ENCODE assay signal across 27 cellular contexts in genomic region chr15:41891226-41891625, GRCh38. TPM values are rescaled to one million over a fixed set of nuclear protein-coding genes. Genes with fewer than 3 reads are reported as not detected.
DNase-seq lines count a peak whose midpoint lies in the region; ATAC-seq and TF ChIP-seq lines count a peak whose summit lies in the region.
"Had no signal": no experiment of that assay in that cellular context is flagged by ENCODE, and none has a peak within 500 bp of the region (broad histone marks: within the 10 kb centered on the region; RNA-seq: fewer than 3 reads in every experiment).

No MANE protein-coding gene starts in this region.

- no peaks in the 10 kb centered on the region for H3K9me3 ChIP-seq in PC-9 (ENCODE audit: insufficient read depth, low read depth)
- H3K9me3 ChIP-seq: body of pancreas, heart right ventricle, left lung, right lobe of liver, thyroid gland had no signal

- H3K9me2 ChIP-seq in PC-9 (ENCODE audit: insufficient read depth), result no peaks in the 10 kb centered on the region

- no peaks in the 10 kb centered on the region for H3K9me3 Mint-ChIP-seq in activated CD8-positive, alpha-beta memory T cell treated with anti-CD3 and anti-CD28 coated beads, Interleukin-2, amount 10 ng/mL, durations not matched to agents 7 days and 5 days (ENCODE audit: low read depth)
- no peaks in the 10 kb centered on the region for H3K9me3 Mint-ChIP-seq in effector memory CD8-positive, alpha-beta T cell
- peaks cover 0 to 3% of the 10 kb centered on the region in 2 donors for H3K9me3 Mint-ChIP-seq in stimulated activated naive B cell treated with anti-CD40 and anti-IgM and Interleukin-4, amounts not matched to agents 10 μg/mL and 1 μg/mL and 100 μg/mL, for 72 hours
- H3K9me3 Mint-ChIP-seq in activated naive CD8-positive, alpha-beta T cell treated with anti-CD3 and anti-CD28 coated beads, Interleukin-2, amount 50 U/mL, for 24 hours, result no peaks in the 10 kb centered on the region
- H3K9me3 Mint-ChIP-seq: activated CD4-positive, alpha-beta memory T cell treated with anti-CD3 and anti-CD28 coated beads for 36 hours; mesothelial cell of epicardium; natural killer cell treated with Interleukin-12 subunit alpha and Interleukin-12 subunit beta and Interleukin-15 and Interleukin-18, amount 100 ng/mL, for 72 hours; stimulated activated naive CD8-positive, alpha-beta T cell treated with anti-CD3 and anti-CD28 coated beads, Interleukin-15, Interleukin-2, amounts not matched to agents 100 ng/mL and 50 ng/mL, for 24 hours had no signal

- no peaks in the 10 kb centered on the region for H3K79me2 ChIP-seq in PC-9 (ENCODE audit: low read depth)
- H3K79me2 ChIP-seq: parathyroid adenoma had no signal

- no peak overlapping the region for H3K4me2 ChIP-seq in PC-9

- ATAC-seq in activated CD8-positive, alpha-beta memory T cell treated with anti-CD3 and anti-CD28 coated beads, Interleukin-2, amount 10 ng/mL, durations not matched to agents 7 days and 5 days, result no peak
- no peak for ATAC-seq in effector memory CD8-positive, alpha-beta T cell (replicated peaks)
- no peak for ATAC-seq in stimulated activated naive B cell treated with anti-CD40 and anti-IgM and Interleukin-4, amounts not matched to agents 10 μg/mL and 1 μg/mL and 100 μg/mL, for 72 hours (replicated peaks)
- ATAC-seq in activated naive CD8-positive, alpha-beta T cell treated with anti-CD3 and anti-CD28 coated beads, Interleukin-2, amount 50 U/mL, for 24 hours, result no peak
- ATAC-seq: activated CD4-positive, CD25-positive, alpha-beta regulatory T cell treated with anti-CD3 and anti-CD28 coated beads, Interleukin-2, amount 50 U/mL, for 24 hours; body of pancreas; heart right ventricle; left lung; natural killer cell treated with Interleukin-12 subunit alpha and Interleukin-12 subunit beta and Interleukin-15 and Interleukin-18, amount 100 ng/mL, for 72 hours had no signal

- peaks cover 2% of the 10 kb centered on the region for H3K36me3 Mint-ChIP-seq in activated CD8-positive, alpha-beta memory T cell treated with anti-CD3 and anti-CD28 coated beads, Interleukin-2, amount 10 ng/mL, durations not matched to agents 7 days and 5 days
- peaks cover 21% of the 10 kb centered on the region for H3K36me3 Mint-ChIP-seq in effector memory CD8-positive, alpha-beta T cell (ENCODE audit: insufficient read depth)
- peaks cover 2 to 12% of the 10 kb centered on the region in 2 donors for H3K36me3 Mint-ChIP-seq in stimulated activated naive B cell treated with anti-CD40 and anti-IgM and Interleukin-4, amounts not matched to agents 10 μg/mL and 1 μg/mL and 100 μg/mL, for 72 hours
- no peaks in the 10 kb centered on the region for H3K36me3 Mint-ChIP-seq in activated naive CD8-positive, alpha-beta T cell treated with anti-CD3 and anti-CD28 coated beads, Interleukin-2, amount 50 U/mL, for 24 hours (ENCODE audit: low read depth)
- H3K36me3 Mint-ChIP-seq: activated CD4-positive, alpha-beta memory T cell treated with anti-CD3 and anti-CD28 coated beads for 36 hours; mesothelial cell of epicardium; natural killer cell treated with Interleukin-12 subunit alpha and Interleukin-12 subunit beta and Interleukin-15 and Interleukin-18, amount 100 ng/mL, for 72 hours had no signal

- CTCF ChIA-PET in activated CD8-positive, alpha-beta memory T cell treated with anti-CD3 and anti-CD28 coated beads, Interleukin-2, amount 10 ng/mL, durations not matched to agents 7 days and 5 days (lab: Charles Lee), result interaction anchor here (5.2 kb wide), 1 partner anchor 12 kb away, joined by 47 read pairs; no protein-coding TSS in a partner anchor
- CTCF ChIA-PET in RWPE1 (lab: Yijun Ruan, JAX) (no interaction called here), PC-9 (lab: Charles Lee) (no interaction called here)

- peaks cover 49% of the 10 kb centered on the region for H3K4me1 Mint-ChIP-seq in activated CD8-positive, alpha-beta memory T cell treated with anti-CD3 and anti-CD28 coated beads, Interleukin-2, amount 10 ng/mL, durations not matched to agents 7 days and 5 days
- H3K4me1 Mint-ChIP-seq in effector memory CD8-positive, alpha-beta T cell (ENCODE audit: low read depth in 2 of 2), result peaks cover 51 to 58% of the 10 kb centered on the region in 2 donors
- peaks cover 46 to 64% of the 10 kb centered on the region in 2 donors for H3K4me1 Mint-ChIP-seq in stimulated activated naive B cell treated with anti-CD40 and anti-IgM and Interleukin-4, amounts not matched to agents 10 μg/mL and 1 μg/mL and 100 μg/mL, for 72 hours
- H3K4me1 Mint-ChIP-seq in activated naive CD8-positive, alpha-beta T cell treated with anti-CD3 and anti-CD28 coated beads, Interleukin-2, amount 50 U/mL, for 24 hours, result peaks cover 31% of the 10 kb centered on the region

- H3K27ac Mint-ChIP-seq in activated CD8-positive, alpha-beta memory T cell treated with anti-CD3 and anti-CD28 coated beads, Interleukin-2, amount 10 ng/mL, durations not matched to agents 7 days and 5 days, result peak overlapping the region; percentile 20
- H3K27ac Mint-ChIP-seq in effector memory CD8-positive, alpha-beta T cell, result peak overlapping the region; percentile 99 to 100
- peak overlapping the region; percentile 47 for H3K27ac Mint-ChIP-seq in stimulated activated naive B cell treated with anti-CD40 and anti-IgM and Interleukin-4, amounts not matched to agents 10 μg/mL and 1 μg/mL and 100 μg/mL, for 72 hours
- H3K27ac Mint-ChIP-seq in activated naive CD8-positive, alpha-beta T cell treated with anti-CD3 and anti-CD28 coated beads, Interleukin-2, amount 50 U/mL, for 24 hours, result no peak overlapping the region
- H3K27ac Mint-ChIP-seq: activated CD4-positive, alpha-beta memory T cell treated with anti-CD3 and anti-CD28 coated beads for 36 hours; mesothelial cell of epicardium; natural killer cell treated with Interleukin-12 subunit alpha and Interleukin-12 subunit beta and Interleukin-15 and Interleukin-18, amount 100 ng/mL, for 72 hours; stimulated activated naive CD8-positive, alpha-beta T cell treated with anti-CD3 and anti-CD28 coated beads, Interleukin-15, Interleukin-2, amounts not matched to agents 100 ng/mL and 50 ng/mL, for 24 hours had no signal

- POLR2A ChIA-PET in RWPE1 (lab: Yijun Ruan, JAX; ENCODE audit: low non-redundant PET), result no interaction called here
- POLR2A ChIA-PET in PC-9 (lab: Charles Lee; ENCODE audit: unreplicated experiment), result no interaction called here

- no peaks in the 10 kb centered on the region for H3K36me3 ChIP-seq in PC-9 (ENCODE audit: low read depth)
- H3K36me3 ChIP-seq: right lobe of liver, thyroid gland had no signal

- DNase-seq in activated CD8-positive, alpha-beta memory T cell treated with anti-CD3 and anti-CD28 coated beads, Interleukin-2, amount 10 ng/mL, durations not matched to agents 7 days and 5 days, result no peak
- DNase-seq in activated CD8-positive, alpha-beta memory T cell treated with anti-CD3 and anti-CD28 coated beads, Interleukin-2, amount 50 U/mL, for 48 hours, result no peak
- peak; percentile 33 for DNase-seq in NCI-H146 treated with DMSO at 0.1 percent for 48 hours (lab: John Stamatoyannopoulos, UW; ENCODE audit: unreplicated experiment)
- DNase-seq in effector memory CD8-positive, alpha-beta T cell, result no peak
- DNase-seq in stimulated activated naive B cell treated with anti-CD40 and anti-IgM and Interleukin-4, amounts not matched to agents 10 μg/mL and 1 μg/mL and 100 μg/mL, for 72 hours, result no peak
- DNase-seq in RWPE1 (ENCODE audit: low spot score), result no peak
- DNase-seq in activated naive CD8-positive, alpha-beta T cell treated with anti-CD3 and anti-CD28 coated beads, Interleukin-2, amount 50 U/mL, for 24 hours, result no peak
- DNase-seq in PC-9, result no peak
- DNase-seq: activated CD4-positive, alpha-beta memory T cell treated with anti-CD3 and anti-CD28 coated beads for 36 hours; activated effector memory CD4-positive, alpha-beta T cell treated with anti-CD3 and anti-CD28 coated beads, Interleukin-2, amount 50 U/mL, for 16 hours; C1 segment of cervical spinal cord; erythroblast; foreskin fibroblast; heart right ventricle; IMR-90; left lung; NCI-H748 treated with DMSO at 0.1 percent for 48 hours; OCI-M1; stimulated activated CD4-positive, alpha-beta T cell treated with anti-CD3 and anti-CD28 coated beads, Interleukin-4, amount 100 ng/mL, for 4 hours had no signal

- no peaks in the 10 kb centered on the region for H3K27me3 Mint-ChIP-seq in activated CD8-positive, alpha-beta memory T cell treated with anti-CD3 and anti-CD28 coated beads, Interleukin-2, amount 10 ng/mL, durations not matched to agents 7 days and 5 days
- no peaks in the 10 kb centered on the region for H3K27me3 Mint-ChIP-seq in effector memory CD8-positive, alpha-beta T cell
- no peaks in the 10 kb centered on the region for H3K27me3 Mint-ChIP-seq in stimulated activated naive B cell treated with anti-CD40 and anti-IgM and Interleukin-4, amounts not matched to agents 10 μg/mL and 1 μg/mL and 100 μg/mL, for 72 hours
- no peaks in the 10 kb centered on the region for H3K27me3 Mint-ChIP-seq in activated naive CD8-positive, alpha-beta T cell treated with anti-CD3 and anti-CD28 coated beads, Interleukin-2, amount 50 U/mL, for 24 hours
- H3K27me3 Mint-ChIP-seq: activated CD4-positive, alpha-beta memory T cell treated with anti-CD3 and anti-CD28 coated beads for 36 hours; natural killer cell treated with Interleukin-12 subunit alpha and Interleukin-12 subunit beta and Interleukin-15 and Interleukin-18, amount 100 ng/mL, for 72 hours; stimulated activated naive CD8-positive, alpha-beta T cell treated with anti-CD3 and anti-CD28 coated beads, Interleukin-15, Interleukin-2, amounts not matched to agents 100 ng/mL and 50 ng/mL, for 24 hours had no signal

- BruUV-seq in PC-9 (replicated peaks; lab: Mats Ljungman, UMichigan), result no TSS peak

- H4K20me1 ChIP-seq in PC-9 (ENCODE audit: insufficient read depth), result no peaks in the 10 kb centered on the region

- intact Hi-C loops in PC-9 (cut with micrococcal nuclease; ENCODE audit: unreplicated experiment), result no loop called here

- no peak overlapping the region for H2AFZ ChIP-seq in PC-9
- H2AFZ ChIP-seq: parathyroid adenoma had no signal

- no peaks in the 10 kb centered on the region for H3K27me3 ChIP-seq in PC-9 (ENCODE audit: insufficient read depth, low read depth)
- H3K27me3 ChIP-seq: body of pancreas, heart right ventricle, left lung, right lobe of liver, thyroid gland had no signal

- H3K27ac ChIP-seq in RWPE1 (no peak overlapping the region), PC-9 (no peak overlapping the region)
- H3K27ac ChIP-seq: left lung, parathyroid adenoma, right lobe of liver had no signal

- H3K4me3 ChIP-seq in PC-9, result no peak overlapping the region
- H3K4me3 ChIP-seq: body of pancreas, heart right ventricle, left lung, right lobe of liver, thyroid gland had no signal

- H3K4me1 ChIP-seq in PC-9 (replicated peaks; ENCODE audit: insufficient read depth), result no peaks in the 10 kb centered on the region
- H3K4me1 ChIP-seq: parathyroid adenoma had no signal

- H3K4me3 Mint-ChIP-seq in activated CD8-positive, alpha-beta memory T cell treated with anti-CD3 and anti-CD28 coated beads, Interleukin-2, amount 10 ng/mL, durations not matched to agents 7 days and 5 days, result no peak overlapping the region
- no peak overlapping the region for H3K4me3 Mint-ChIP-seq in effector memory CD8-positive, alpha-beta T cell
- no peak overlapping the region for H3K4me3 Mint-ChIP-seq in stimulated activated naive B cell treated with anti-CD40 and anti-IgM and Interleukin-4, amounts not matched to agents 10 μg/mL and 1 μg/mL and 100 μg/mL, for 72 hours
- H3K4me3 Mint-ChIP-seq in activated naive CD8-positive, alpha-beta T cell treated with anti-CD3 and anti-CD28 coated beads, Interleukin-2, amount 50 U/mL, for 24 hours, result no peak overlapping the region
- H3K4me3 Mint-ChIP-seq: activated CD4-positive, alpha-beta memory T cell treated with anti-CD3 and anti-CD28 coated beads for 36 hours; mesothelial cell of epicardium; natural killer cell treated with Interleukin-12 subunit alpha and Interleukin-12 subunit beta and Interleukin-15 and Interleukin-18, amount 100 ng/mL, for 72 hours; stimulated activated naive CD8-positive, alpha-beta T cell treated with anti-CD3 and anti-CD28 coated beads, Interleukin-15, Interleukin-2, amounts not matched to agents 100 ng/mL and 50 ng/mL, for 24 hours had no signal

- TF ChIP-seq CTCF in RWPE1 (conservative IDR thresholded peaks at IDR 0.05; ENCODE audit: low read depth) (no peak), PC-9 (conservative IDR thresholded peaks at IDR 0.05) (no peak)

- H3F3A ChIP-seq in PC-9 (ENCODE audit: insufficient read depth, low read depth), result no peaks in the 10 kb centered on the region

RNA-seq across cellular contexts. Expression of gene SPTBN5, which starts 2.6 kb away (rescaled TPM):
- under 1 TPM; 0.54 to 0.91 TPM for total RNA-seq in activated CD8-positive, alpha-beta memory T cell treated with anti-CD3 and anti-CD28 coated beads, Interleukin-2, amount 10 ng/mL, durations not matched to agents 7 days and 5 days
- total RNA-seq in PC-9 (2021), result 2.6 and 4.2 TPM in 2 replicates

RNA-seq across cellular contexts. Expression of gene PLA2G4B, which starts 52.6 kb away (rescaled TPM):
- 1 to 10 TPM; 2.8 to 7.7 TPM for total RNA-seq in activated CD8-positive, alpha-beta memory T cell treated with anti-CD3 and anti-CD28 coated beads, Interleukin-2, amount 10 ng/mL, durations not matched to agents 7 days and 5 days
- 3.6 and 7.8 TPM in 2 replicates for total RNA-seq in PC-9 (2021)
